ENCODE assay signal across 10 cellular contexts in genomic region chr17:7590743-7591142, GRCh38. TPM values are rescaled to one million over a fixed set of nuclear protein-coding genes. Genes with fewer than 3 reads are reported as not detected.
DNase-seq lines count a peak whose midpoint lies in the region; ATAC-seq, FAIRE-seq and TF ChIP-seq lines count a peak whose summit lies in the region.
"Had no signal": no experiment of that assay in that cellular context is flagged by ENCODE, and none has a peak within 500 bp of the region (broad histone marks: within the 10 kb centered on the region; RNA-seq: fewer than 3 reads in every experiment).

No MANE protein-coding gene starts in this region.

- H3K36me3 ChIP-seq in H7 (replicated peaks; ENCODE audit: control insufficient read depth, insufficient read depth, low read length) (peaks cover 26% of the 10 kb centered on the region), iPS-20b (ENCODE audit: insufficient read depth, low read depth, low read length) (peaks cover 75% of the 10 kb centered on the region)

- no peak for TF ChIP-seq CTCF in A549 (IDR thresholded peaks at IDR 0.05)

- POLR2A ChIA-PET in A549 (lab: Yijun Ruan, JAX) = interaction anchor here (1.9 to 3.0 kb wide), 3 partner anchors 11 to 97 kb away, joined by 10 to 16 read pairs (median 12); partner anchors contain the start of genes CD68 and TP53

- H3K4me3 ChIP-seq in A549 = no peak overlapping the region
- no peak overlapping the region for H3K4me3 ChIP-seq in H7 (ENCODE audit: insufficient read depth, low read depth, low read length)
- H3K4me3 ChIP-seq in iPS-20b (ENCODE audit: low read length) = 0 out of 2 replicates have a peak overlapping the region, but pooled peaks have one; percentile 15
- H3K4me3 ChIP-seq: upper lobe of left lung had no signal

- DNase-seq in A549 (ENCODE audit: low read depth in 1 of 2, low spot score in 1 of 2) (peak; percentile 44 to 69), H7 (peak; percentile 86), amniotic epithelial cell (ENCODE audit: low read depth) (peak; percentile 64), NCI-H748 (lab: John Stamatoyannopoulos, UW; ENCODE audit: unreplicated experiment) (no peak)
- no peak for DNase-seq in stimulated activated CD4-positive, alpha-beta T cell treated with anti-CD3 and anti-CD28 coated beads, Interleukin-4, amount 100 ng/mL, for 4 hours
- DNase-seq in effector CD8-positive, alpha-beta T cell (lab: John Stamatoyannopoulos, UW) = no peak
- DNase-seq: NCI-H2227 treated with DMSO at 0.1 percent for 48 hours, upper lobe of left lung had no signal

- no peaks in the 10 kb centered on the region for H3K9me3 ChIP-seq in A549
- H3K9me3 ChIP-seq in iPS-20b (ENCODE audit: insufficient read depth, low read depth, low read length) = no peaks in the 10 kb centered on the region
- H3K9me3 ChIP-seq: upper lobe of left lung had no signal

- peak overlapping the region; percentile 44 for H3K4me2 ChIP-seq in A549

- H3K27me3 ChIP-seq in H7 (ENCODE audit: control insufficient read depth, insufficient read depth, low read length) (no peaks in the 10 kb centered on the region), iPS-20b (ENCODE audit: insufficient read depth, low read length) (no peaks in the 10 kb centered on the region)
- H3K27me3 ChIP-seq: upper lobe of left lung had no signal

- ATAC-seq in A549 (peak; percentile 54), GM18867 (IDR thresholded peaks at IDR 0.05; ENCODE audit: unreplicated experiment) (no peak)

- CTCF ChIA-PET in A549 (lab: Yijun Ruan, JAX) = interaction anchor here (1.3 to 12.1 kb wide), 7 partner anchors 13 to 235 kb away, joined by 3 to 184 read pairs (median 21); partner anchors contain the start of genes CD68, DNAH2, FXR2 and TP53

- peak overlapping the region; percentile 66 for H3K9ac ChIP-seq in iPS-20b (ENCODE audit: low read depth, low read length)

- peaks cover 31% of the 10 kb centered on the region for H3K4me1 ChIP-seq in A549
- H3K4me1 ChIP-seq in iPS-20b (ENCODE audit: insufficient read depth, low read length) = peaks cover 14% of the 10 kb centered on the region

- WGBS in A549 (ENCODE audit: missing lambda C conversion rate) = 62% methylated on average over 4 of the region's 4 CpGs

- TF ChIP-seq EP300 in A549 (IDR thresholded peaks at IDR 0.05) = no peak

- TF ChIP-seq POLR2A in A549 (IDR thresholded peaks at IDR 0.05; ENCODE audit: low read length) = no peak

- no peak for TF ChIP-seq RAD21 in A549 (conservative IDR thresholded peaks at IDR 0.05 in 1 of 2, IDR thresholded peaks at IDR 0.05 in 1 of 2)

- no peak for FAIRE-seq in A549 (lab: Jason Lieb, UNC)

- H3K27ac ChIP-seq in A549 (peak overlapping the region; percentile 50 to 78; a peak in 5 of 6 replicates), iPS-20b (ENCODE audit: low read length) (peak overlapping the region; percentile 72)
- H3K27ac ChIP-seq: upper lobe of left lung had no signal

TF ChIP-seq in A549, 52 proteins besides CTCF, POLR2A, EP300 and RAD21:
- TF ChIP-seq ESRRA (IDR thresholded peaks at IDR 0.05; ENCODE audit: borderline replicate concordance, low read length) (no peak), JUN (IDR thresholded peaks at IDR 0.05) (0 out of 5 replicates have a peak, but pooled peaks of 1 of the 2 experiments have one; percentile 26), ELK1 (IDR thresholded peaks at IDR 0.05; ENCODE audit: low read depth, low read length) (no peak), FOSL2 (IDR thresholded peaks at IDR 0.05) (no peak), FOSL2 (CRISPR knock-in tag; IDR thresholded peaks at IDR 0.05) (no peak), MAFK (IDR thresholded peaks at IDR 0.05; ENCODE audit: partially characterized antibody) (no peak), MAX (IDR thresholded peaks at IDR 0.05) (peak; percentile 24; the same call in 1 of the 2 replicates), NPAS2 (CRISPR knock-in tag; IDR thresholded peaks at IDR 0.05; ENCODE audit: borderline replicate concordance) (no peak), PBX3 (IDR thresholded peaks at IDR 0.05) (peak; percentile 34; the same call in 1 of the 2 replicates), FOXS1 (CRISPR knock-in tag; IDR thresholded peaks at IDR 0.05) (no peak)

RNA-seq across cellular contexts. Expression of gene SOX15, which starts 0.8 kb away (rescaled TPM):
- polyA plus RNA-seq in A549 (2011; rRNA removed) = 0.05 and 0.11 TPM in 2 replicates
- 0.17 and 0.21 TPM in 2 replicates for polyA plus RNA-seq in A549 (2012; cell fraction: cytosol; rRNA removed)
- 0.89 and 1.1 TPM in 2 replicates for polyA plus RNA-seq in A549 (2012; cell fraction: nucleus; rRNA removed)
- 0.19 to 0.30 TPM (median 0.22 TPM) in 3 replicates for polyA plus RNA-seq in A549 (2017; fragmentation: RNase III; extraction: RNeasy Plus Mini Kit Qiagen cat#74134 plus additional on column Dnase treatment)
- polyA minus RNA-seq in A549 (2011; rRNA and poly(A)+ RNA removed) = 0.58 TPM in 1 of 2 replicates, not detected in the other
- total RNA-seq in H7 (2014; rRNA removed; shearing (Covaris generic)) = 33.8 and 44.0 TPM in 2 replicates

RNA-seq across cellular contexts. Expression of gene MPDU1, which starts 7.1 kb away (rescaled TPM):
- polyA plus RNA-seq in A549 (2011; rRNA removed) (148 and 204 TPM in 2 replicates), A549 (2017; fragmentation: RNase III; extraction: RNeasy Plus Mini Kit Qiagen cat#74134 plus additional on column Dnase treatment) (126 to 134 TPM (median 127 TPM) in 3 replicates)
- 202 and 249 TPM in 2 replicates for polyA plus RNA-seq in A549 (2012; cell fraction: cytosol; rRNA removed)
- polyA plus RNA-seq in A549 (2012; cell fraction: nucleus; rRNA removed) = 243 and 331 TPM in 2 replicates
- 156 and 191 TPM in 2 replicates for polyA minus RNA-seq in A549 (2011; rRNA and poly(A)+ RNA removed)
- total RNA-seq in H7 (2014; rRNA removed; shearing (Covaris generic)) = 111 and 146 TPM in 2 replicates

RNA-seq across cellular contexts. Expression of gene CD68, which starts 11.3 kb away (rescaled TPM):
- polyA plus RNA-seq in A549 (2011; rRNA removed) (14.9 and 17.7 TPM in 2 replicates), A549 (2017; fragmentation: RNase III; extraction: RNeasy Plus Mini Kit Qiagen cat#74134 plus additional on column Dnase treatment) (6.5 to 11.6 TPM (median 9.8 TPM) in 3 replicates)
- 17.1 and 18.6 TPM in 2 replicates for polyA plus RNA-seq in A549 (2012; cell fraction: cytosol; rRNA removed)
- polyA plus RNA-seq in A549 (2012; cell fraction: nucleus; rRNA removed) = 3.5 and 7.3 TPM in 2 replicates
- 10.1 and 10.5 TPM in 2 replicates for polyA minus RNA-seq in A549 (2011; rRNA and poly(A)+ RNA removed)
- 0.22 and 0.55 TPM in 2 replicates for total RNA-seq in H7 (2014; rRNA removed; shearing (Covaris generic))

RNA-seq across cellular contexts. Expression of gene FXR2, which starts 24.0 kb away (rescaled TPM):
- 40.7 and 45.3 TPM in 2 replicates for polyA plus RNA-seq in A549 (2011; rRNA removed)
- polyA plus RNA-seq in A549 (2012; cell fraction: cytosol; rRNA removed) = 57.2 and 75.6 TPM in 2 replicates
- 120 and 125 TPM in 2 replicates for polyA plus RNA-seq in A549 (2012; cell fraction: nucleus; rRNA removed)
- 38.9 to 45.2 TPM (median 42.9 TPM) in 3 replicates for polyA plus RNA-seq in A549 (2017; fragmentation: RNase III; extraction: RNeasy Plus Mini Kit Qiagen cat#74134 plus additional on column Dnase treatment)
- 74.1 and 80.2 TPM in 2 replicates for polyA minus RNA-seq in A549 (2011; rRNA and poly(A)+ RNA removed)
- 49.0 and 52.0 TPM in 2 replicates for total RNA-seq in H7 (2014; rRNA removed; shearing (Covaris generic))

RNA-seq across cellular contexts. Expression of gene SENP3, which starts 29.0 kb away (rescaled TPM):
- polyA plus RNA-seq in A549 (2011; rRNA removed) (150 and 165 TPM in 2 replicates), A549 (2017; fragmentation: RNase III; extraction: RNeasy Plus Mini Kit Qiagen cat#74134 plus additional on column Dnase treatment) (104 to 119 TPM (median 114 TPM) in 3 replicates)
- 122 and 159 TPM in 2 replicates for polyA plus RNA-seq in A549 (2012; cell fraction: cytosol; rRNA removed)
- polyA plus RNA-seq in A549 (2012; cell fraction: nucleus; rRNA removed) = 85.8 and 114 TPM in 2 replicates
- polyA minus RNA-seq in A549 (2011; rRNA and poly(A)+ RNA removed) = 152 and 162 TPM in 2 replicates
- total RNA-seq in H7 (2014; rRNA removed; shearing (Covaris generic)) = 137 and 203 TPM in 2 replicates

Comparison
In these comparisons a context has a peak if more than half of its experiments do, and no peak if none do; other contexts are left out.
1. DNase-seq: peak in A549 (2 of 2), H7 (single experiment) and amniotic epithelial cell (single experiment); none in stimulated activated CD4-positive, alpha-beta T cell treated with anti-CD3 and anti-CD28 coated beads, Interleukin-4, amount 100 ng/mL, for 4 hours (0 of 2), NCI-H748 (single experiment) and effector CD8-positive, alpha-beta T cell (single experiment).